ENCODE assay signal across 1 cellular context in the genomic region with DNA sequence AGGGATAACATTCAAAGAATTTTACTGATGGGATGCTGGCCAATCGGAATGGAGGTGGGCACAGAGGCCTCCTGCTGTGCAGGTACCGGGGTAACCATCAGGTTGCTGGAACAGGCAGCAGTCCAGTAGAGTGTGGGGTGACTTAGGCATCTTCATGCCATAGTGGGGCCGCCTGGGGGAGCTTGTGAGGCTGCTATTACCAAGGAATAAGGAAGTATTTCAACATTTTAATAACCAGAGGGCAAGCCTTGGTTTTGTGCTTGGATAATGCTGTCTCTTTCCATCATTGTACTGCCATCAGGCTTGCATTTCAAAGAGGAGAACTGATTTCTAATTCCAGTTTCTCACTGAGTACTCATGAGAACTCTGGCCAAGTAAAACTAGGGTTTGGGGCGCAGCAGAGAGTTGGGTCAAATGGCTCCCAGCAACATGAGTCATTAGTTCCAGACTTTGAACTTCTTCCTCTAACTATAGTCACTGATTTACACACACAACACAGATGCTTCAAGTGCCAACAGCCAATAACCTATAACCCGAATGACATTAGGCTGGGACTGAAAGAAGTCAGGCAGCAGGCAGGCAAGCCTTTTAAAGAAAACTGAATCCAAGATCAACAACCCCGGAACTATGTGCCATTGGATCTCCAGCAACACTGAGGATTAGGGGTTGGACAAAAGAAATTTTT.
TF ChIP-seq lines count a peak whose summit lies in the region.

No MANE protein-coding gene starts in this region.

TF ChIP-seq in K562, 482 proteins besides CTCF, POLR2A, EP300 and RAD21 (continued from another document and continues in another):
- TF ChIP-seq, protein P1, sequence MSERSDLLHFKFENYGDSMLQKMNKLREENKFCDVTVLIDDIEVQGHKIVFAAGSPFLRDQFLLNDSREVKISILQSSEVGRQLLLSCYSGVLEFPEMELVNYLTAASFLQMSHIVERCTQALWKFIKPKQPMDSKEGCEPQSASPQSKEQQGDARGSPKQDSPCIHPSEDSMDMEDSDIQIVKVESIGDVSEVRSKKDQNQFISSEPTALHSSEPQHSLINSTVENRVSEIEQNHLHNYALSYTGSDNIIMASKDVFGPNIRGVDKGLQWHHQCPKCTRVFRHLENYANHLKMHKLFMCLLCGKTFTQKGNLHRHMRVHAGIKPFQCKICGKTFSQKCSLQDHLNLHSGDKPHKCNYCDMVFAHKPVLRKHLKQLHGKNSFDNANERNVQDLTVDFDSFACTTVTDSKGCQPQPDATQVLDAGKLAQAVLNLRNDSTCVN (CRISPR knock-in tag; IDR thresholded peaks at IDR 0.05), result no peak
- TF ChIP-seq TARDBP (IDR thresholded peaks at IDR 0.05), result no peak
- no peak for TF ChIP-seq ZNF140 (CRISPR knock-in tag; IDR thresholded peaks at IDR 0.05)
- TF ChIP-seq DMBX1 (CRISPR knock-in tag; IDR thresholded peaks at IDR 0.05; ENCODE audit: borderline replicate concordance), result peak; percentile 84; the same call in 1 of the 2 replicates
- no peak for TF ChIP-seq ZNF695 (CRISPR knock-in tag; IDR thresholded peaks at IDR 0.05)
- no peak for TF ChIP-seq GTF2F1 (IDR thresholded peaks at IDR 0.05; ENCODE audit: low read depth, low read length)
- TF ChIP-seq ELF1 (tag; IDR thresholded peaks at IDR 0.05), result peak; percentile 65
- TF ChIP-seq, protein P2, sequence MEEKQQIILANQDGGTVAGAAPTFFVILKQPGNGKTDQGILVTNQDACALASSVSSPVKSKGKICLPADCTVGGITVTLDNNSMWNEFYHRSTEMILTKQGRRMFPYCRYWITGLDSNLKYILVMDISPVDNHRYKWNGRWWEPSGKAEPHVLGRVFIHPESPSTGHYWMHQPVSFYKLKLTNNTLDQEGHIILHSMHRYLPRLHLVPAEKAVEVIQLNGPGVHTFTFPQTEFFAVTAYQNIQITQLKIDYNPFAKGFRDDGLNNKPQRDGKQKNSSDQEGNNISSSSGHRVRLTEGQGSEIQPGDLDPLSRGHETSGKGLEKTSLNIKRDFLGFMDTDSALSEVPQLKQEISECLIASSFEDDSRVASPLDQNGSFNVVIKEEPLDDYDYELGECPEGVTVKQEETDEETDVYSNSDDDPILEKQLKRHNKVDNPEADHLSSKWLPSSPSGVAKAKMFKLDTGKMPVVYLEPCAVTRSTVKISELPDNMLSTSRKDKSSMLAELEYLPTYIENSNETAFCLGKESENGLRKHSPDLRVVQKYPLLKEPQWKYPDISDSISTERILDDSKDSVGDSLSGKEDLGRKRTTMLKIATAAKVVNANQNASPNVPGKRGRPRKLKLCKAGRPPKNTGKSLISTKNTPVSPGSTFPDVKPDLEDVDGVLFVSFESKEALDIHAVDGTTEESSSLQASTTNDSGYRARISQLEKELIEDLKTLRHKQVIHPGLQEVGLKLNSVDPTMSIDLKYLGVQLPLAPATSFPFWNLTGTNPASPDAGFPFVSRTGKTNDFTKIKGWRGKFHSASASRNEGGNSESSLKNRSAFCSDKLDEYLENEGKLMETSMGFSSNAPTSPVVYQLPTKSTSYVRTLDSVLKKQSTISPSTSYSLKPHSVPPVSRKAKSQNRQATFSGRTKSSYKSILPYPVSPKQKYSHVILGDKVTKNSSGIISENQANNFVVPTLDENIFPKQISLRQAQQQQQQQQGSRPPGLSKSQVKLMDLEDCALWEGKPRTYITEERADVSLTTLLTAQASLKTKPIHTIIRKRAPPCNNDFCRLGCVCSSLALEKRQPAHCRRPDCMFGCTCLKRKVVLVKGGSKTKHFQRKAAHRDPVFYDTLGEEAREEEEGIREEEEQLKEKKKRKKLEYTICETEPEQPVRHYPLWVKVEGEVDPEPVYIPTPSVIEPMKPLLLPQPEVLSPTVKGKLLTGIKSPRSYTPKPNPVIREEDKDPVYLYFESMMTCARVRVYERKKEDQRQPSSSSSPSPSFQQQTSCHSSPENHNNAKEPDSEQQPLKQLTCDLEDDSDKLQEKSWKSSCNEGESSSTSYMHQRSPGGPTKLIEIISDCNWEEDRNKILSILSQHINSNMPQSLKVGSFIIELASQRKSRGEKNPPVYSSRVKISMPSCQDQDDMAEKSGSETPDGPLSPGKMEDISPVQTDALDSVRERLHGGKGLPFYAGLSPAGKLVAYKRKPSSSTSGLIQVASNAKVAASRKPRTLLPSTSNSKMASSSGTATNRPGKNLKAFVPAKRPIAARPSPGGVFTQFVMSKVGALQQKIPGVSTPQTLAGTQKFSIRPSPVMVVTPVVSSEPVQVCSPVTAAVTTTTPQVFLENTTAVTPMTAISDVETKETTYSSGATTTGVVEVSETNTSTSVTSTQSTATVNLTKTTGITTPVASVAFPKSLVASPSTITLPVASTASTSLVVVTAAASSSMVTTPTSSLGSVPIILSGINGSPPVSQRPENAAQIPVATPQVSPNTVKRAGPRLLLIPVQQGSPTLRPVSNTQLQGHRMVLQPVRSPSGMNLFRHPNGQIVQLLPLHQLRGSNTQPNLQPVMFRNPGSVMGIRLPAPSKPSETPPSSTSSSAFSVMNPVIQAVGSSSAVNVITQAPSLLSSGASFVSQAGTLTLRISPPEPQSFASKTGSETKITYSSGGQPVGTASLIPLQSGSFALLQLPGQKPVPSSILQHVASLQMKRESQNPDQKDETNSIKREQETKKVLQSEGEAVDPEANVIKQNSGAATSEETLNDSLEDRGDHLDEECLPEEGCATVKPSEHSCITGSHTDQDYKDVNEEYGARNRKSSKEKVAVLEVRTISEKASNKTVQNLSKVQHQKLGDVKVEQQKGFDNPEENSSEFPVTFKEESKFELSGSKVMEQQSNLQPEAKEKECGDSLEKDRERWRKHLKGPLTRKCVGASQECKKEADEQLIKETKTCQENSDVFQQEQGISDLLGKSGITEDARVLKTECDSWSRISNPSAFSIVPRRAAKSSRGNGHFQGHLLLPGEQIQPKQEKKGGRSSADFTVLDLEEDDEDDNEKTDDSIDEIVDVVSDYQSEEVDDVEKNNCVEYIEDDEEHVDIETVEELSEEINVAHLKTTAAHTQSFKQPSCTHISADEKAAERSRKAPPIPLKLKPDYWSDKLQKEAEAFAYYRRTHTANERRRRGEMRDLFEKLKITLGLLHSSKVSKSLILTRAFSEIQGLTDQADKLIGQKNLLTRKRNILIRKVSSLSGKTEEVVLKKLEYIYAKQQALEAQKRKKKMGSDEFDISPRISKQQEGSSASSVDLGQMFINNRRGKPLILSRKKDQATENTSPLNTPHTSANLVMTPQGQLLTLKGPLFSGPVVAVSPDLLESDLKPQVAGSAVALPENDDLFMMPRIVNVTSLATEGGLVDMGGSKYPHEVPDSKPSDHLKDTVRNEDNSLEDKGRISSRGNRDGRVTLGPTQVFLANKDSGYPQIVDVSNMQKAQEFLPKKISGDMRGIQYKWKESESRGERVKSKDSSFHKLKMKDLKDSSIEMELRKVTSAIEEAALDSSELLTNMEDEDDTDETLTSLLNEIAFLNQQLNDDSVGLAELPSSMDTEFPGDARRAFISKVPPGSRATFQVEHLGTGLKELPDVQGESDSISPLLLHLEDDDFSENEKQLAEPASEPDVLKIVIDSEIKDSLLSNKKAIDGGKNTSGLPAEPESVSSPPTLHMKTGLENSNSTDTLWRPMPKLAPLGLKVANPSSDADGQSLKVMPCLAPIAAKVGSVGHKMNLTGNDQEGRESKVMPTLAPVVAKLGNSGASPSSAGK (IDR thresholded peaks at IDR 0.05), result no peak
- no peak for TF ChIP-seq SLC30A9 (CRISPR knock-in tag; IDR thresholded peaks at IDR 0.05)
- TF ChIP-seq, protein P3, sequence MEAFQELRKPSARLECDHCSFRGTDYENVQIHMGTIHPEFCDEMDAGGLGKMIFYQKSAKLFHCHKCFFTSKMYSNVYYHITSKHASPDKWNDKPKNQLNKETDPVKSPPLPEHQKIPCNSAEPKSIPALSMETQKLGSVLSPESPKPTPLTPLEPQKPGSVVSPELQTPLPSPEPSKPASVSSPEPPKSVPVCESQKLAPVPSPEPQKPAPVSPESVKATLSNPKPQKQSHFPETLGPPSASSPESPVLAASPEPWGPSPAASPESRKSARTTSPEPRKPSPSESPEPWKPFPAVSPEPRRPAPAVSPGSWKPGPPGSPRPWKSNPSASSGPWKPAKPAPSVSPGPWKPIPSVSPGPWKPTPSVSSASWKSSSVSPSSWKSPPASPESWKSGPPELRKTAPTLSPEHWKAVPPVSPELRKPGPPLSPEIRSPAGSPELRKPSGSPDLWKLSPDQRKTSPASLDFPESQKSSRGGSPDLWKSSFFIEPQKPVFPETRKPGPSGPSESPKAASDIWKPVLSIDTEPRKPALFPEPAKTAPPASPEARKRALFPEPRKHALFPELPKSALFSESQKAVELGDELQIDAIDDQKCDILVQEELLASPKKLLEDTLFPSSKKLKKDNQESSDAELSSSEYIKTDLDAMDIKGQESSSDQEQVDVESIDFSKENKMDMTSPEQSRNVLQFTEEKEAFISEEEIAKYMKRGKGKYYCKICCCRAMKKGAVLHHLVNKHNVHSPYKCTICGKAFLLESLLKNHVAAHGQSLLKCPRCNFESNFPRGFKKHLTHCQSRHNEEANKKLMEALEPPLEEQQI (IDR thresholded peaks at IDR 0.05), result no peak
- TF ChIP-seq, protein P4, sequence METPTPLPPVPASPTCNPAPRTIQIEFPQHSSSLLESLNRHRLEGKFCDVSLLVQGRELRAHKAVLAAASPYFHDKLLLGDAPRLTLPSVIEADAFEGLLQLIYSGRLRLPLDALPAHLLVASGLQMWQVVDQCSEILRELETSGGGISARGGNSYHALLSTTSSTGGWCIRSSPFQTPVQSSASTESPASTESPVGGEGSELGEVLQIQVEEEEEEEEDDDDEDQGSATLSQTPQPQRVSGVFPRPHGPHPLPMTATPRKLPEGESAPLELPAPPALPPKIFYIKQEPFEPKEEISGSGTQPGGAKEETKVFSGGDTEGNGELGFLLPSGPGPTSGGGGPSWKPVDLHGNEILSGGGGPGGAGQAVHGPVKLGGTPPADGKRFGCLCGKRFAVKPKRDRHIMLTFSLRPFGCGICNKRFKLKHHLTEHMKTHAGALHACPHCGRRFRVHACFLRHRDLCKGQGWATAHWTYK (CRISPR knock-in tag; IDR thresholded peaks at IDR 0.05), result 0 out of 2 replicates have a peak, but pooled peaks have one; percentile 44
- TF ChIP-seq ZNF644 (tag; IDR thresholded peaks at IDR 0.05; ENCODE audit: low read depth), result peak; percentile 35; the same call in 1 of the 2 replicates
- no peak for TF ChIP-seq KLF13 (tag; IDR thresholded peaks at IDR 0.05; ENCODE audit: borderline replicate concordance, low read depth)
- TF ChIP-seq, protein P5, sequence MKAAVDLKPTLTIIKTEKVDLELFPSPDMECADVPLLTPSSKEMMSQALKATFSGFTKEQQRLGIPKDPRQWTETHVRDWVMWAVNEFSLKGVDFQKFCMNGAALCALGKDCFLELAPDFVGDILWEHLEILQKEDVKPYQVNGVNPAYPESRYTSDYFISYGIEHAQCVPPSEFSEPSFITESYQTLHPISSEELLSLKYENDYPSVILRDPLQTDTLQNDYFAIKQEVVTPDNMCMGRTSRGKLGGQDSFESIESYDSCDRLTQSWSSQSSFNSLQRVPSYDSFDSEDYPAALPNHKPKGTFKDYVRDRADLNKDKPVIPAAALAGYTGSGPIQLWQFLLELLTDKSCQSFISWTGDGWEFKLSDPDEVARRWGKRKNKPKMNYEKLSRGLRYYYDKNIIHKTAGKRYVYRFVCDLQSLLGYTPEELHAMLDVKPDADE (conservative IDR thresholded peaks at IDR 0.05; ENCODE audit: control insufficient read depth, low read depth, low read length), result no peak
- TF ChIP-seq FOXM1 (IDR thresholded peaks at IDR 0.05; ENCODE audit: low read depth), result no peak
- TF ChIP-seq FOXM1 (CRISPR knock-in tag; IDR thresholded peaks at IDR 0.05; ENCODE audit: low read depth), result no peak
- TF ChIP-seq ZBTB17 (CRISPR knock-in tag; IDR thresholded peaks at IDR 0.05), result peak; percentile 76
- TF ChIP-seq, protein P6, sequence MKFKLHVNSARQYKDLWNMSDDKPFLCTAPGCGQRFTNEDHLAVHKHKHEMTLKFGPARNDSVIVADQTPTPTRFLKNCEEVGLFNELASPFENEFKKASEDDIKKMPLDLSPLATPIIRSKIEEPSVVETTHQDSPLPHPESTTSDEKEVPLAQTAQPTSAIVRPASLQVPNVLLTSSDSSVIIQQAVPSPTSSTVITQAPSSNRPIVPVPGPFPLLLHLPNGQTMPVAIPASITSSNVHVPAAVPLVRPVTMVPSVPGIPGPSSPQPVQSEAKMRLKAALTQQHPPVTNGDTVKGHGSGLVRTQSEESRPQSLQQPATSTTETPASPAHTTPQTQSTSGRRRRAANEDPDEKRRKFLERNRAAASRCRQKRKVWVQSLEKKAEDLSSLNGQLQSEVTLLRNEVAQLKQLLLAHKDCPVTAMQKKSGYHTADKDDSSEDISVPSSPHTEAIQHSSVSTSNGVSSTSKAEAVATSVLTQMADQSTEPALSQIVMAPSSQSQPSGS (CRISPR knock-in tag; IDR thresholded peaks at IDR 0.05), result no peak
- TF ChIP-seq ZNF584 (CRISPR knock-in tag; IDR thresholded peaks at IDR 0.05; ENCODE audit: low read depth), result peak; percentile 92
- no peak for TF ChIP-seq SREBF2 (CRISPR knock-in tag; IDR thresholded peaks at IDR 0.05)
- TF ChIP-seq, protein P7, sequence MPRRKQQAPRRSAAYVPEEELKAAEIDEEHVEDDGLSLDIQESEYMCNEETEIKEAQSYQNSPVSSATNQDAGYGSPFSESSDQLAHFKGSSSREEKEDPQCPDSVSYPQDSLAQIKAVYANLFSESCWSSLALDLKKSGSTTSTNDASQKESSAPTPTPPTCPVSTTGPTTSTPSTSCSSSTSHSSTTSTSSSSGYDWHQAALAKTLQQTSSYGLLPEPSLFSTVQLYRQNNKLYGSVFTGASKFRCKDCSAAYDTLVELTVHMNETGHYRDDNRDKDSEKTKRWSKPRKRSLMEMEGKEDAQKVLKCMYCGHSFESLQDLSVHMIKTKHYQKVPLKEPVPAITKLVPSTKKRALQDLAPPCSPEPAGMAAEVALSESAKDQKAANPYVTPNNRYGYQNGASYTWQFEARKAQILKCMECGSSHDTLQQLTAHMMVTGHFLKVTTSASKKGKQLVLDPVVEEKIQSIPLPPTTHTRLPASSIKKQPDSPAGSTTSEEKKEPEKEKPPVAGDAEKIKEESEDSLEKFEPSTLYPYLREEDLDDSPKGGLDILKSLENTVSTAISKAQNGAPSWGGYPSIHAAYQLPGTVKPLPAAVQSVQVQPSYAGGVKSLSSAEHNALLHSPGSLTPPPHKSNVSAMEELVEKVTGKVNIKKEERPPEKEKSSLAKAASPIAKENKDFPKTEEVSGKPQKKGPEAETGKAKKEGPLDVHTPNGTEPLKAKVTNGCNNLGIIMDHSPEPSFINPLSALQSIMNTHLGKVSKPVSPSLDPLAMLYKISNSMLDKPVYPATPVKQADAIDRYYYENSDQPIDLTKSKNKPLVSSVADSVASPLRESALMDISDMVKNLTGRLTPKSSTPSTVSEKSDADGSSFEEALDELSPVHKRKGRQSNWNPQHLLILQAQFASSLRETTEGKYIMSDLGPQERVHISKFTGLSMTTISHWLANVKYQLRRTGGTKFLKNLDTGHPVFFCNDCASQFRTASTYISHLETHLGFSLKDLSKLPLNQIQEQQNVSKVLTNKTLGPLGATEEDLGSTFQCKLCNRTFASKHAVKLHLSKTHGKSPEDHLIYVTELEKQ (CRISPR knock-in tag; IDR thresholded peaks at IDR 0.05), result no peak
- TF ChIP-seq, protein P8, sequence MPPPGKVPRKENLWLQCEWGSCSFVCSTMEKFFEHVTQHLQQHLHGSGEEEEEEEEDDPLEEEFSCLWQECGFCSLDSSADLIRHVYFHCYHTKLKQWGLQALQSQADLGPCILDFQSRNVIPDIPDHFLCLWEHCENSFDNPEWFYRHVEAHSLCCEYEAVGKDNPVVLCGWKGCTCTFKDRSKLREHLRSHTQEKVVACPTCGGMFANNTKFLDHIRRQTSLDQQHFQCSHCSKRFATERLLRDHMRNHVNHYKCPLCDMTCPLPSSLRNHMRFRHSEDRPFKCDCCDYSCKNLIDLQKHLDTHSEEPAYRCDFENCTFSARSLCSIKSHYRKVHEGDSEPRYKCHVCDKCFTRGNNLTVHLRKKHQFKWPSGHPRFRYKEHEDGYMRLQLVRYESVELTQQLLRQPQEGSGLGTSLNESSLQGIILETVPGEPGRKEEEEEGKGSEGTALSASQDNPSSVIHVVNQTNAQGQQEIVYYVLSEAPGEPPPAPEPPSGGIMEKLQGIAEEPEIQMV (tag; conservative IDR thresholded peaks at IDR 0.05; ENCODE audit: low read depth), result peak; percentile 40; the same call in 1 of the 2 replicates
